21 cellular contexts compared by ENCODE assay signal in genomic region chr6:112038756-112039430, GRCh38. TPM values are rescaled to one million over a fixed set of nuclear protein-coding genes. Genes with fewer than 3 reads are reported as not detected.
DNase-seq lines count a peak whose midpoint lies in the region; ATAC-seq, FAIRE-seq and TF ChIP-seq lines count a peak whose summit lies in the region.
"Had no signal": no experiment of that assay in that cellular context is flagged by ENCODE, and none has a peak within 500 bp of the region (broad histone marks: within the 10 kb centered on the region; RNA-seq: fewer than 3 reads in every experiment).

No MANE protein-coding gene starts in this region.

- FAIRE-seq in GM12891 (lab: Jason Lieb, UNC), result no peak
- FAIRE-seq in GM12892 (lab: Jason Lieb, UNC), result no peak
- FAIRE-seq: endometrium, HepG2 had no signal

- no peak overlapping the region for H3K4me3 ChIP-seq in SJSA1
- H3K4me3 ChIP-seq in skin epidermis, result no peak overlapping the region
- H3K4me3 ChIP-seq: mucosa of descending colon, prostate gland, upper lobe of right lung had no signal

- no peak for TF ChIP-seq POLR2A in GM12891 (IDR thresholded peaks at IDR 0.05; ENCODE audit: low read depth, low read length)
- TF ChIP-seq POLR2A in GM12892 (IDR thresholded peaks at IDR 0.05; ENCODE audit: low read depth, low read length), result no peak

- no peak for ATAC-seq in HG02610 (IDR thresholded peaks at IDR 0.05; ENCODE audit: unreplicated experiment)
- ATAC-seq: HepG2, mucosa of descending colon, upper lobe of right lung had no signal

- peak; percentile 67 for DNase-seq in EL
- no peak for DNase-seq in SJSA1 (ENCODE audit: low read depth in 1 of 2, low spot score in 2 of 2)
- peak; percentile 25 for DNase-seq in kidney glomerular epithelial cell (lab: John Stamatoyannopoulos, UW)
- no peak for DNase-seq in GM12891 (ENCODE audit: insufficient read length, low spot score)
- no peak for DNase-seq in GM12892 (ENCODE audit: insufficient read length)
- DNase-seq: activated CD4-positive, alpha-beta T cell treated with anti-CD3 and anti-CD28 coated beads for 4 hours; activated naive CD8-positive, alpha-beta T cell treated with anti-CD3 and anti-CD28 coated beads for 36 hours; GOT3; mucosa of descending colon; NCI-H1092 treated with DMSO at 0.1 percent for 48 hours; NK-92 treated with Interleukin-12 subunit alpha and Interleukin-12 subunit beta, amount 100 ng/mL, for 24 hours; SHP77; stimulated activated CD4-positive, alpha-beta T cell treated with anti-CD3 and anti-CD28 coated beads, Interleukin-1b, Interleukin-23, amount 100 ng/mL, for 48 hours; upper lobe of right lung had no signal

- H3K4me1 ChIP-seq in SJSA1 (replicated peaks), result peaks cover 27% of the 10 kb centered on the region
- H3K4me1 ChIP-seq: prostate gland had no signal

- no peaks in the 10 kb centered on the region for H3K36me3 ChIP-seq in SJSA1
- H3K36me3 ChIP-seq: prostate gland, upper lobe of right lung had no signal

- H3K27me3 ChIP-seq in SJSA1 (replicated peaks), result no peaks in the 10 kb centered on the region
- H3K27me3 ChIP-seq: upper lobe of right lung had no signal

- H3K27ac ChIP-seq in SJSA1 (peak overlapping the region; percentile 53), skin epidermis (peak overlapping the region in 16 of 21 experiments; percentile 39 to 87 (median 71))
- H3K27ac ChIP-seq: upper lobe of right lung had no signal

- no peaks in the 10 kb centered on the region for H3K9me3 ChIP-seq in SJSA1 (replicated peaks)
- H3K9me3 ChIP-seq: mucosa of descending colon, prostate gland, upper lobe of right lung had no signal

TF ChIP-seq in GM12891, 5 proteins besides CTCF, POLR2A, EP300 and RAD21:
- TF ChIP-seq SPI1 (IDR thresholded peaks at IDR 0.05; ENCODE audit: low read depth, low read length) (no peak), POU2F2 (IDR thresholded peaks at IDR 0.05; ENCODE audit: low read depth, low read length) (no peak)

RNA-seq across cellular contexts. Expression of gene CCN6, which starts 15.0 kb away (rescaled TPM):
- not detected in 2 replicates for total RNA-seq in SJSA1 (2014; rRNA removed; shearing (Covaris generic))
- polyA plus RNA-seq in GM12891 (2012; ENCODE audit: low read depth, missing spikeins), result 0.08 TPM
- not detected for polyA plus RNA-seq in GM12892 (2012; ENCODE audit: missing spikeins)
- total RNA-seq: cerebellum, HepG2, mucosa of descending colon, upper lobe of right lung had no signal
- polyA plus RNA-seq: BJ, HepG2 had no signal

RNA-seq across cellular contexts. Expression of gene TUBE1, which starts 48.4 kb away (rescaled TPM):
- total RNA-seq in SJSA1 (2014; rRNA removed; shearing (Covaris generic)), result 14.4 and 18.6 TPM in 2 replicates
- polyA plus RNA-seq in GM12891 (2012; ENCODE audit: low read depth, missing spikeins), result 3.6 TPM
- 8.4 TPM for polyA plus RNA-seq in GM12892 (2012; ENCODE audit: missing spikeins)

RNA-seq across cellular contexts. Expression of gene FAM229B, which starts 48.5 kb away (rescaled TPM):
- total RNA-seq in SJSA1 (2014; rRNA removed; shearing (Covaris generic)), result 13.0 and 25.1 TPM in 2 replicates
- 2.1 TPM for polyA plus RNA-seq in GM12891 (2012; ENCODE audit: low read depth, missing spikeins)
- polyA plus RNA-seq in GM12892 (2012; ENCODE audit: missing spikeins), result 1.3 TPM

Comparison
In these comparisons a context has a peak if more than half of its experiments do, and no peak if none do; other contexts are left out.
1. DNase-seq: peak in EL (single experiment) and kidney glomerular epithelial cell (single experiment); none in SJSA1 (0 of 2), GM12891 (single experiment) and GM12892 (single experiment).